In the genomic region with DNA sequence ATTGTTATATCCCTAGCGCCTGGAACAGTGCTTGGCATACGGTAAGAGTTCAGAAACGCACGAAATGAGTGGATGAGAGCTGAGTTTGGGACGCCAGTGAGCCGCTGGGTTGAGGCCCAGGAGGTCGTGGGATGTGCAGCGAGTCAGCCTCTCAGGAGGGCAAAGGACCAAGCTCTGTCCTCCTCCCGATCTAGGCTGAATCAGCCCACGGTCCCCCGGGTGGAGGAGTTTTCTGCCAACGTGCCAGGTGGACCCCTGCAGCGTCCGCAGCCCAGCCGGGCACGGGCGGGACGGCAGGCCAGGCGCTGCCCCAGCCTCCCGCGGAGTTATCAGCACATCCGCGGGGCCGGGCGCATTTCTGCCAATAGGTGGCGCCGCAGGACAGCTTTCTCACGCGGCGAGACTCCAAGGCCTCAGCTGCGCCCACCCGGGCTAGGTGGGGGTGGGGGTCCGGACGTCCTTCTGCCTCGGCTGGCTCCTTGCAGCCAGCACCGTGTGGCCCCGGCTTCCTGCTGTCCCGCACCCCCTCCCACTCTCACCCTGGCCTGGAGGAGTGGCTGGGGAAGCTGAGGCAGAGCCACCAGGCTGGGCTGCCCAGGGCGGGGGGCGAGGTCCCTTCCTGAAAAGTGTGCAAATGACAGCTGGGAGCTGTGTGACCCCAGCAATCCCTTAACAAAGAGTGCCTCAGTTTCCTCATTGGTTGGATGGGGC, we compare ENCODE assay signal across 1 cellular context.
TF ChIP-seq lines count a peak whose summit lies in the region.

No MANE protein-coding gene starts in this region.

TF ChIP-seq in HepG2, 621 proteins besides CTCF, POLR2A, EP300 and RAD21 (continued from another document and continues in another):
- TF ChIP-seq CSRNP2 (CRISPR knock-in tag; conservative IDR thresholded peaks at IDR 0.05; ENCODE audit: low read depth) (no peak), MAZ (IDR thresholded peaks at IDR 0.05; ENCODE audit: borderline replicate concordance, low read depth, low read length) (no peak), MAZ (CRISPR knock-in tag; IDR thresholded peaks at IDR 0.05; ENCODE audit: low read depth) (no peak; the same call in 1 of the 2 replicates), ZFP1 (CRISPR knock-in tag; IDR thresholded peaks at IDR 0.05) (no peak), TFE3 (CRISPR knock-in tag; IDR thresholded peaks at IDR 0.05) (no peak), ESRRA (CRISPR knock-in tag; IDR thresholded peaks at IDR 0.05; ENCODE audit: low read depth) (no peak), DMAP1 (CRISPR knock-in tag; IDR thresholded peaks at IDR 0.05) (peak; percentile 50; the same call in 1 of the 2 replicates), KDM6A (CRISPR knock-in tag; IDR thresholded peaks at IDR 0.05; ENCODE audit: low read depth) (no peak), NCOR1 (IDR thresholded peaks at IDR 0.05; ENCODE audit: borderline replicate concordance, low read length) (no peak), GTF3A (CRISPR knock-in tag; conservative IDR thresholded peaks at IDR 0.05) (no peak), ZSCAN29 (CRISPR knock-in tag; conservative IDR thresholded peaks at IDR 0.05) (0 out of 2 replicates have a peak, but pooled peaks have one; percentile 47), RBM39 (IDR thresholded peaks at IDR 0.05; ENCODE audit: low read depth, low read length, poor library complexity, severe bottlenecking) (peak; percentile 56), ZNF143 (CRISPR knock-in tag; IDR thresholded peaks at IDR 0.05) (no peak), NRL (CRISPR knock-in tag; IDR thresholded peaks at IDR 0.05; ENCODE audit: borderline replicate concordance) (0 out of 2 replicates have a peak, but pooled peaks have one; percentile 21), ZNF496 (CRISPR knock-in tag; IDR thresholded peaks at IDR 0.05; ENCODE audit: insufficient replicate concordance) (no peak), PHB2 (IDR thresholded peaks at IDR 0.05; ENCODE audit: partially characterized antibody) (no peak), HOXA3 (CRISPR knock-in tag; IDR thresholded peaks at IDR 0.05) (no peak), ZNF883 (CRISPR knock-in tag; IDR thresholded peaks at IDR 0.05; ENCODE audit: not compliant biosample characterization) (no peak), POLR2AphosphoS2 (IDR thresholded peaks at IDR 0.05; ENCODE audit: low read depth, low read length) (no peak), ZSCAN5A (CRISPR knock-in tag; IDR thresholded peaks at IDR 0.05; ENCODE audit: borderline replicate concordance) (no peak), ZNF549 (CRISPR knock-in tag; IDR thresholded peaks at IDR 0.05) (no peak), ARNTL (CRISPR knock-in tag; IDR thresholded peaks at IDR 0.05) (no peak), SRF (IDR thresholded peaks at IDR 0.05; ENCODE audit: low read depth, low read length) (no peak), ZFP37 (CRISPR knock-in tag; IDR thresholded peaks at IDR 0.05; ENCODE audit: borderline replicate concordance) (no peak), NAIF1 (CRISPR knock-in tag; IDR thresholded peaks at IDR 0.05; ENCODE audit: borderline replicate concordance) (no peak), ZKSCAN8 (CRISPR knock-in tag; IDR thresholded peaks at IDR 0.05; ENCODE audit: borderline replicate concordance) (no peak), ZNF354B (CRISPR knock-in tag; IDR thresholded peaks at IDR 0.05) (no peak), SMARCE1 (IDR thresholded peaks at IDR 0.05; ENCODE audit: borderline replicate concordance) (no peak), ZNF101 (CRISPR knock-in tag; IDR thresholded peaks at IDR 0.05; ENCODE audit: borderline replicate concordance, low read depth) (no peak), THAP7 (CRISPR knock-in tag; IDR thresholded peaks at IDR 0.05) (no peak), ZNF678 (CRISPR knock-in tag; IDR thresholded peaks at IDR 0.05) (peak; percentile 17; the same call in 1 of the 2 replicates), ARNT (IDR thresholded peaks at IDR 0.05) (no peak), SOX5 (CRISPR knock-in tag; IDR thresholded peaks at IDR 0.05; ENCODE audit: borderline replicate concordance) (peak; percentile 18; the same call in 1 of the 2 replicates), ZFP91 (CRISPR knock-in tag; IDR thresholded peaks at IDR 0.05; ENCODE audit: borderline replicate concordance) (peak; percentile 63; the same call in 1 of the 2 replicates), ZNF136 (CRISPR knock-in tag; IDR thresholded peaks at IDR 0.05; ENCODE audit: low read depth) (no peak), ZNF749 (CRISPR knock-in tag; IDR thresholded peaks at IDR 0.05; ENCODE audit: borderline replicate concordance) (no peak), CBFB (CRISPR knock-in tag; IDR thresholded peaks at IDR 0.05) (peak; percentile 38; the same call in 1 of the 2 replicates), RXRB (CRISPR knock-in tag; IDR thresholded peaks at IDR 0.05; ENCODE audit: borderline replicate concordance) (0 out of 2 replicates have a peak, but pooled peaks have one; percentile 9), ZNF20 (CRISPR knock-in tag; IDR thresholded peaks at IDR 0.05) (no peak), HNF4A (CRISPR knock-in tag; IDR thresholded peaks at IDR 0.05) (no peak), TP53 (CRISPR knock-in tag; conservative IDR thresholded peaks at IDR 0.05) (no peak), ZFP90 (CRISPR knock-in tag; IDR thresholded peaks at IDR 0.05; ENCODE audit: borderline replicate concordance) (no peak), FOXM1 (CRISPR knock-in tag; IDR thresholded peaks at IDR 0.05) (no peak), ETV5 (CRISPR knock-in tag; IDR thresholded peaks at IDR 0.05; ENCODE audit: borderline replicate concordance) (no peak), SAFB2 (CRISPR knock-in tag; IDR thresholded peaks at IDR 0.05; ENCODE audit: borderline replicate concordance, low read depth) (peak; percentile 27; the same call in 1 of the 2 replicates)
- TF ChIP-seq, protein P1, sequence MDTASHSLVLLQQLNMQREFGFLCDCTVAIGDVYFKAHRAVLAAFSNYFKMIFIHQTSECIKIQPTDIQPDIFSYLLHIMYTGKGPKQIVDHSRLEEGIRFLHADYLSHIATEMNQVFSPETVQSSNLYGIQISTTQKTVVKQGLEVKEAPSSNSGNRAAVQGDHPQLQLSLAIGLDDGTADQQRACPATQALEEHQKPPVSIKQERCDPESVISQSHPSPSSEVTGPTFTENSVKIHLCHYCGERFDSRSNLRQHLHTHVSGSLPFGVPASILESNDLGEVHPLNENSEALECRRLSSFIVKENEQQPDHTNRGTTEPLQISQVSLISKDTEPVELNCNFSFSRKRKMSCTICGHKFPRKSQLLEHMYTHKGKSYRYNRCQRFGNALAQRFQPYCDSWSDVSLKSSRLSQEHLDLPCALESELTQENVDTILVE (CRISPR knock-in tag; IDR thresholded peaks at IDR 0.05), result no peak
- TF ChIP-seq, protein P2, sequence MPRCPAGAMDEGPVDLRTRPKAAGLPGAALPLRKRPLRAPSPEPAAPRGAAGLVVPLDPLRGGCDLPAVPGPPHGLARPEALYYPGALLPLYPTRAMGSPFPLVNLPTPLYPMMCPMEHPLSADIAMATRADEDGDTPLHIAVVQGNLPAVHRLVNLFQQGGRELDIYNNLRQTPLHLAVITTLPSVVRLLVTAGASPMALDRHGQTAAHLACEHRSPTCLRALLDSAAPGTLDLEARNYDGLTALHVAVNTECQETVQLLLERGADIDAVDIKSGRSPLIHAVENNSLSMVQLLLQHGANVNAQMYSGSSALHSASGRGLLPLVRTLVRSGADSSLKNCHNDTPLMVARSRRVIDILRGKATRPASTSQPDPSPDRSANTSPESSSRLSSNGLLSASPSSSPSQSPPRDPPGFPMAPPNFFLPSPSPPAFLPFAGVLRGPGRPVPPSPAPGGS (CRISPR knock-in tag; IDR thresholded peaks at IDR 0.05), result no peak; the same call in 1 of the 2 replicates
- TF ChIP-seq, protein P3, sequence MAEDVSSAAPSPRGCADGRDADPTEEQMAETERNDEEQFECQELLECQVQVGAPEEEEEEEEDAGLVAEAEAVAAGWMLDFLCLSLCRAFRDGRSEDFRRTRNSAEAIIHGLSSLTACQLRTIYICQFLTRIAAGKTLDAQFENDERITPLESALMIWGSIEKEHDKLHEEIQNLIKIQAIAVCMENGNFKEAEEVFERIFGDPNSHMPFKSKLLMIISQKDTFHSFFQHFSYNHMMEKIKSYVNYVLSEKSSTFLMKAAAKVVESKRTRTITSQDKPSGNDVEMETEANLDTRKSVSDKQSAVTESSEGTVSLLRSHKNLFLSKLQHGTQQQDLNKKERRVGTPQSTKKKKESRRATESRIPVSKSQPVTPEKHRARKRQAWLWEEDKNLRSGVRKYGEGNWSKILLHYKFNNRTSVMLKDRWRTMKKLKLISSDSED (CRISPR knock-in tag; IDR thresholded peaks at IDR 0.05), result no peak
- TF ChIP-seq, protein P4, sequence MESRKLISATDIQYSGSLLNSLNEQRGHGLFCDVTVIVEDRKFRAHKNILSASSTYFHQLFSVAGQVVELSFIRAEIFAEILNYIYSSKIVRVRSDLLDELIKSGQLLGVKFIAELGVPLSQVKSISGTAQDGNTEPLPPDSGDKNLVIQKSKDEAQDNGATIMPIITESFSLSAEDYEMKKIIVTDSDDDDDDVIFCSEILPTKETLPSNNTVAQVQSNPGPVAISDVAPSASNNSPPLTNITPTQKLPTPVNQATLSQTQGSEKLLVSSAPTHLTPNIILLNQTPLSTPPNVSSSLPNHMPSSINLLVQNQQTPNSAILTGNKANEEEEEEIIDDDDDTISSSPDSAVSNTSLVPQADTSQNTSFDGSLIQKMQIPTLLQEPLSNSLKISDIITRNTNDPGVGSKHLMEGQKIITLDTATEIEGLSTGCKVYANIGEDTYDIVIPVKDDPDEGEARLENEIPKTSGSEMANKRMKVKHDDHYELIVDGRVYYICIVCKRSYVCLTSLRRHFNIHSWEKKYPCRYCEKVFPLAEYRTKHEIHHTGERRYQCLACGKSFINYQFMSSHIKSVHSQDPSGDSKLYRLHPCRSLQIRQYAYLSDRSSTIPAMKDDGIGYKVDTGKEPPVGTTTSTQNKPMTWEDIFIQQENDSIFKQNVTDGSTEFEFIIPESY (CRISPR knock-in tag; IDR thresholded peaks at IDR 0.05), result 0 out of 2 replicates have a peak, but pooled peaks have one; percentile 43
- TF ChIP-seq, protein P5, sequence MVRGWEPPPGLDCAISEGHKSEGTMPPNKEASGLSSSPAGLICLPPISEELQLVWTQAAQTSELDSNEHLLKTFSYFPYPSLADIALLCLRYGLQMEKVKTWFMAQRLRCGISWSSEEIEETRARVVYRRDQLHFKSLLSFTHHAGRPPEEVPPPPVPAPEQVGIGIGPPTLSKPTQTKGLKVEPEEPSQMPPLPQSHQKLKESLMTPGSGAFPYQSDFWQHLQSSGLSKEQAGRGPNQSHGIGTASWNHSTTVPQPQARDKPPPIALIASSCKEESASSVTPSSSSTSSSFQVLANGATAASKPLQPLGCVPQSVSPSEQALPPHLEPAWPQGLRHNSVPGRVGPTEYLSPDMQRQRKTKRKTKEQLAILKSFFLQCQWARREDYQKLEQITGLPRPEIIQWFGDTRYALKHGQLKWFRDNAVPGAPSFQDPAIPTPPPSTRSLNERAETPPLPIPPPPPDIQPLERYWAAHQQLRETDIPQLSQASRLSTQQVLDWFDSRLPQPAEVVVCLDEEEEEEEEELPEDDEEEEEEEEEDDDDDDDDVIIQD (CRISPR knock-in tag; IDR thresholded peaks at IDR 0.05; ENCODE audit: low read depth), result no peak
